22 cellular contexts compared by ENCODE assay signal in genomic region chr5:178471666-178472065, GRCh38.
"Had no signal": no experiment of that assay in that cellular context is flagged by ENCODE, and none has a peak within 500 bp of the region (broad histone marks: within the 10 kb centered on the region; RNA-seq: fewer than 3 reads in every experiment).

No MANE protein-coding gene starts in this region.

- H3K36me3 ChIP-seq: cardiac muscle cell, heart right ventricle, thoracic aorta, upper lobe of left lung had no signal

- H3K9me3 ChIP-seq: mucosa of descending colon, thoracic aorta, upper lobe of left lung had no signal

- ATAC-seq: heart right ventricle, left colon, mucosa of descending colon had no signal

- H3K9me3 Mint-ChIP-seq: activated naive CD4-positive, alpha-beta T cell treated with anti-CD3 and anti-CD28 coated beads for 36 hours; activated naive CD8-positive, alpha-beta T cell treated with anti-CD3 and anti-CD28 coated beads, Interleukin-2, amount 10 ng/mL, durations not matched to agents 7 days and 5 days; activated T-cell treated with anti-CD3 and anti-CD28 coated beads, Interleukin-2, amount 50 U/mL, for 24 hours; activated T-helper 2 cell treated with anti-CD3 and anti-CD28 coated beads, Interferon-gamma antibody, Interleukin-2, Interleukin-4, amounts not matched to agents 10 μg/mL and 5 μg/mL and 100 μg/mL, durations not matched to agents 14 hours and 24 hours and 36 hours had no signal

- H3K4me3 ChIP-seq: cardiac muscle cell, heart right ventricle, mucosa of descending colon, thoracic aorta, upper lobe of left lung had no signal

- H3K4me3 Mint-ChIP-seq: activated naive CD4-positive, alpha-beta T cell treated with anti-CD3 and anti-CD28 coated beads for 36 hours; activated naive CD8-positive, alpha-beta T cell treated with anti-CD3 and anti-CD28 coated beads, Interleukin-2, amount 10 ng/mL, durations not matched to agents 7 days and 5 days; activated T-cell treated with anti-CD3 and anti-CD28 coated beads, Interleukin-2, amount 50 U/mL, for 24 hours; neural crest cell had no signal

- DNase-seq: activated CD4-positive, alpha-beta T cell treated with anti-CD3 and anti-CD28 coated beads for 1 hour; activated CD4-positive, alpha-beta T cell treated with anti-CD3 and anti-CD28 coated beads, Interleukin-2, amount 50 U/mL, for 1 hour; activated naive CD4-positive, alpha-beta T cell treated with anti-CD3 and anti-CD28 coated beads for 36 hours; activated naive CD8-positive, alpha-beta T cell treated with anti-CD3 and anti-CD28 coated beads, Interleukin-2, amount 10 ng/mL, durations not matched to agents 7 days and 5 days; activated T-cell treated with anti-CD3 and anti-CD28 coated beads, Interleukin-2, amount 50 U/mL, for 24 hours; amniotic stem cell; cortex of kidney; erythroblast; foreskin fibroblast; heart right ventricle; left colon; mesenchymal stem cell; mucosa of descending colon; retina; stimulated activated CD4-positive, alpha-beta T cell treated with anti-CD3 and anti-CD28 coated beads, Interleukin-4, amount 100 ng/mL, for 24 hours; stimulated activated naive CD4-positive, alpha-beta T cell treated with Interleukin-2 at 50 U/mL for 16 hours; T-helper 1 cell; upper lobe of left lung had no signal

- H3K27ac Mint-ChIP-seq: activated naive CD4-positive, alpha-beta T cell treated with anti-CD3 and anti-CD28 coated beads for 36 hours; activated naive CD8-positive, alpha-beta T cell treated with anti-CD3 and anti-CD28 coated beads, Interleukin-2, amount 10 ng/mL, durations not matched to agents 7 days and 5 days; activated T-cell treated with anti-CD3 and anti-CD28 coated beads, Interleukin-2, amount 50 U/mL, for 24 hours; activated T-helper 2 cell treated with anti-CD3 and anti-CD28 coated beads, Interferon-gamma antibody, Interleukin-2, Interleukin-4, amounts not matched to agents 10 μg/mL and 5 μg/mL and 100 μg/mL, durations not matched to agents 14 hours and 24 hours and 36 hours had no signal

- H3K27me3 ChIP-seq: cardiac muscle cell, heart right ventricle, upper lobe of left lung had no signal

- H3K27me3 Mint-ChIP-seq: activated naive CD8-positive, alpha-beta T cell treated with anti-CD3 and anti-CD28 coated beads, Interleukin-2, amount 10 ng/mL, durations not matched to agents 7 days and 5 days had no signal

- H3K27ac ChIP-seq: cardiac muscle cell, heart right ventricle, thoracic aorta, upper lobe of left lung had no signal
